In genomic region chr22:44623771-44624510, GRCh38 we compare ENCODE assay signal across 8 cellular contexts.
A peak's percentile ranks its signal among the peaks of the same experiment; 100 is the strongest.
DNase-seq lines count a peak whose midpoint lies in the region; ATAC-seq, FAIRE-seq and TF ChIP-seq lines count a peak whose summit lies in the region.

No MANE protein-coding gene starts in this region.

- peak overlapping the region; percentile 19 for H3K27ac Mint-ChIP-seq in activated T-helper 17 cell treated with anti-CD3 and anti-CD28 coated beads, Interleukin-2, amount 50 U/mL, for 72 hours

- ATAC-seq in activated T-helper 17 cell treated with anti-CD3 and anti-CD28 coated beads, Interleukin-2, amount 50 U/mL, for 72 hours (replicated peaks), result no peak
- ATAC-seq in right lobe of liver (peak in 3 of 4 donors; percentile 7 to 15 (median 11)), GM18873 (IDR thresholded peaks at IDR 0.05; ENCODE audit: low FRiP score, unreplicated experiment) (no peak), GM18520 (IDR thresholded peaks at IDR 0.05; ENCODE audit: unreplicated experiment) (no peak)

- H3K9me3 ChIP-seq in right lobe of liver, result no peaks in the 10 kb centered on the region

- no peaks in the 10 kb centered on the region for H3K4me1 ChIP-seq in right lobe of liver

- no peak overlapping the region for H3K4me3 Mint-ChIP-seq in activated T-helper 17 cell treated with anti-CD3 and anti-CD28 coated beads, Interleukin-2, amount 50 U/mL, for 72 hours

- H3K36me3 Mint-ChIP-seq in activated T-helper 17 cell treated with anti-CD3 and anti-CD28 coated beads, Interleukin-2, amount 50 U/mL, for 72 hours (ENCODE audit: low read depth), result no peaks in the 10 kb centered on the region

- TF ChIP-seq CTCF in D721Med (IDR thresholded peaks at IDR 0.05; ENCODE audit: insufficient read depth, missing control alignments) (peak; percentile 50), right lobe of liver (IDR thresholded peaks at IDR 0.05) (peak in 1 of 4 donors; percentile 27)

- H3K9me3 Mint-ChIP-seq in activated T-helper 17 cell treated with anti-CD3 and anti-CD28 coated beads, Interleukin-2, amount 50 U/mL, for 72 hours, result no peaks in the 10 kb centered on the region

- 13% methylated on average over 6 of the region's 24 CpGs for WGBS in right lobe of liver (ENCODE audit: insufficient coverage, low coverage, low lambda C conversion rate, missing lambda C conversion rate)

- DNase-seq in D721Med (ENCODE audit: insufficient read length, low spot score), result no peak
- peak; percentile 25 for DNase-seq in HT-29 (ENCODE audit: low spot score)
- no peak for DNase-seq in right lobe of liver
- DNase-seq in DMS153 treated with DMSO at 0.1 percent for 48 hours (lab: John Stamatoyannopoulos, UW; ENCODE audit: unreplicated experiment), result no peak
- no peak for DNase-seq in SK-N-DZ (ENCODE audit: low spot score)

- H3K36me3 ChIP-seq in right lobe of liver, result no peaks in the 10 kb centered on the region

- intact Hi-C loops in right lobe of liver (cut with DNase I), result loop anchor here in 1 of 2 donors (10.0 kb wide), 1 partner anchor 539 kb away; no protein-coding TSS in a partner anchor

- no peak overlapping the region for H3K27ac ChIP-seq in right lobe of liver

- no peak for TF ChIP-seq POLR2A in right lobe of liver (IDR thresholded peaks at IDR 0.05)

- FAIRE-seq in D721Med (lab: Jason Lieb, UNC), result no peak

- no peaks in the 10 kb centered on the region for H3K27me3 ChIP-seq in right lobe of liver

- H3K27me3 Mint-ChIP-seq in activated T-helper 17 cell treated with anti-CD3 and anti-CD28 coated beads, Interleukin-2, amount 50 U/mL, for 72 hours, result no peaks in the 10 kb centered on the region

- H3K4me1 Mint-ChIP-seq in activated T-helper 17 cell treated with anti-CD3 and anti-CD28 coated beads, Interleukin-2, amount 50 U/mL, for 72 hours, result peaks cover 6% of the 10 kb centered on the region

- no peak overlapping the region for H3K4me3 ChIP-seq in right lobe of liver

Comparison
In these comparisons a context has a peak if more than half of its experiments do, and no peak if none do; other contexts are left out.
1. ATAC-seq: peak in right lobe of liver (3 of 4); none in activated T-helper 17 cell treated with anti-CD3 and anti-CD28 coated beads, Interleukin-2, amount 50 U/mL, for 72 hours (single experiment), GM18873 (single experiment) and GM18520 (single experiment).